8 cellular contexts compared by ENCODE assay signal in the genomic region with DNA sequence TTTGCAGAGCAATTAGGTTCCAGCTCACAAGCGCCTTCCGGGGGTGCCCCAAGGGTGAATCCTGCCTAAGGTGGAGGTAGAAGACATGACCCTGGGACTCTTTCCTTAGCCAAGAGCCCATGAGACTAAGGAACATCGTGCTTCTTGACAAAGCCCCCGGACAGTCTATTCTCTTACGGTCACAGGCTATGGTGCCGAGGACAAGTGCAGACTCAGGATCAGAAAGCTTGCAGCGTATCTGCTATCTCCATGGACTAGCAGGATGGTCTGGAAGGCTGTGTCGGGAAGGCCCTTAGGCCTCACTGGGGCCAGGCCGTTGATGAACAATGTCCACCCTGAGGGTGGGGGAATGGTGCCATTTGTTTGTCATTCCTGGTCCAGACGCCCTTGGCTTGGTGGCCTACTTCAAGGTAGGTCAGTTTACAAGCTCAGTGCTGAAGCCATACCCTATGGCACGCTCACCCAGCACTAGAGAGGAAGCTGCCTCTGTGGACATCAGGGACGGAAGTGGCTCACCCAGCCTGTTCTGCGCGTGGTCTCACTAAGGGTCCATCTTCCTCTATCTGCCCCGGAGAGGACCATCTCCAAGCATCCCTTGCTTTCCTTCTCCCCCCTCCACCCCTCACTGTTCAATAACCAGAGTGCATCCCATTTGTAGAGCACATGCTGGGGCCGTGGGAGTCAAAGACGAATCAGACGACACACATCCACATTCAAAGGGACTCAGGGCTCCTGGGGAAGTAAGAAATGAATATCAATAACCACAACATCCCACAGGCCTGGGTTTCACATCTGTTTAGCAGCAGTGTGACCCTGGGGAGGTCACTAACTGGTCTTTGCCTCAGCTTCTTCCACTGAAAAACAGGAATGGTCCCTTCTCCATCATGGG. TPM values are rescaled to one million over a fixed set of nuclear protein-coding genes. Genes with fewer than 3 reads are reported as not detected.
DNase-seq lines count a peak whose midpoint lies in the region; ATAC-seq and TF ChIP-seq lines count a peak whose summit lies in the region.

No MANE protein-coding gene starts in this region.

- H3K27ac Mint-ChIP-seq in T-helper 2 cell treated with Interferon-gamma antibody and Interleukin-4, amounts not matched to agents 5 μg/mL and 100 μg/mL, for 36 hours, result no peak overlapping the region
- H3K27ac Mint-ChIP-seq in brain, result peak overlapping the region in 3 of 5 experiments; percentile 56 to 84 (median 81)

- DNase-seq in T-helper 2 cell treated with Interferon-gamma antibody and Interleukin-4, amounts not matched to agents 5 μg/mL and 100 μg/mL, for 36 hours (ENCODE audit: low spot score), result peak; percentile 52
- DNase-seq in T-helper 2 cell (no peak), SIG-M5 treated with dmso at 0.1 percent for 504 hours (lab: John Stamatoyannopoulos, UW; ENCODE audit: unreplicated experiment) (no peak), occipital lobe (lab: John Stamatoyannopoulos, UW) (no peak)
- DNase-seq in stimulated activated CD4-positive, alpha-beta T cell treated with anti-CD3 and anti-CD28 coated beads, Interleukin-4, amount 100 ng/mL, for 24 hours, result peak; percentile 31

- H3K4me3 Mint-ChIP-seq in T-helper 2 cell treated with Interferon-gamma antibody and Interleukin-4, amounts not matched to agents 5 μg/mL and 100 μg/mL, for 36 hours, result no peak overlapping the region
- no peak overlapping the region for H3K4me3 Mint-ChIP-seq in brain

- no peak for TF ChIP-seq CTCF in brain (conservative IDR thresholded peaks at IDR 0.05)

- no peaks in the 10 kb centered on the region for H3K9me3 Mint-ChIP-seq in T-helper 2 cell treated with Interferon-gamma antibody and Interleukin-4, amounts not matched to agents 5 μg/mL and 100 μg/mL, for 36 hours
- no peaks in the 10 kb centered on the region for H3K9me3 Mint-ChIP-seq in brain

- peaks cover 7% of the 10 kb centered on the region for H3K36me3 Mint-ChIP-seq in T-helper 2 cell treated with Interferon-gamma antibody and Interleukin-4, amounts not matched to agents 5 μg/mL and 100 μg/mL, for 36 hours (ENCODE audit: low read depth)
- H3K36me3 Mint-ChIP-seq in brain, result peaks cover 5% of the 10 kb centered on the region

- ATAC-seq in HG02763 (IDR thresholded peaks at IDR 0.05; ENCODE audit: unreplicated experiment), result peak; percentile 70
- no peak for ATAC-seq in GM21528 (IDR thresholded peaks at IDR 0.05; ENCODE audit: low FRiP score, unreplicated experiment)

- peaks cover 6% of the 10 kb centered on the region for H3K4me1 Mint-ChIP-seq in T-helper 2 cell treated with Interferon-gamma antibody and Interleukin-4, amounts not matched to agents 5 μg/mL and 100 μg/mL, for 36 hours (ENCODE audit: low read depth)
- H3K4me1 Mint-ChIP-seq in brain, result peaks cover 24% of the 10 kb centered on the region

- no peaks in the 10 kb centered on the region for H3K27me3 Mint-ChIP-seq in T-helper 2 cell treated with Interferon-gamma antibody and Interleukin-4, amounts not matched to agents 5 μg/mL and 100 μg/mL, for 36 hours (ENCODE audit: low read depth)
- H3K27me3 Mint-ChIP-seq in brain, result no peaks in the 10 kb centered on the region

RNA-seq across cellular contexts. Expression of a gene that starts 45.0 kb away (rescaled TPM):
- 38.6 TPM for polyA plus RNA-seq in brain (ENCODE audit: insufficient read depth, low read depth, low replicate concordance)
- total RNA-seq in occipital lobe, result 4.5 TPM

Comparison
In these comparisons a context has a peak if more than half of its experiments do, and no peak if none do; other contexts are left out.
1. DNase-seq: peak in T-helper 2 cell treated with Interferon-gamma antibody and Interleukin-4, amounts not matched to agents 5 μg/mL and 100 μg/mL, for 36 hours (single experiment) and stimulated activated CD4-positive, alpha-beta T cell treated with anti-CD3 and anti-CD28 coated beads, Interleukin-4, amount 100 ng/mL, for 24 hours (single experiment); none in T-helper 2 cell (0 of 5), SIG-M5 treated with dmso at 0.1 percent for 504 hours (single experiment) and occipital lobe (single experiment).